ENCODE assay signal across 22 cellular contexts in the genomic region with DNA sequence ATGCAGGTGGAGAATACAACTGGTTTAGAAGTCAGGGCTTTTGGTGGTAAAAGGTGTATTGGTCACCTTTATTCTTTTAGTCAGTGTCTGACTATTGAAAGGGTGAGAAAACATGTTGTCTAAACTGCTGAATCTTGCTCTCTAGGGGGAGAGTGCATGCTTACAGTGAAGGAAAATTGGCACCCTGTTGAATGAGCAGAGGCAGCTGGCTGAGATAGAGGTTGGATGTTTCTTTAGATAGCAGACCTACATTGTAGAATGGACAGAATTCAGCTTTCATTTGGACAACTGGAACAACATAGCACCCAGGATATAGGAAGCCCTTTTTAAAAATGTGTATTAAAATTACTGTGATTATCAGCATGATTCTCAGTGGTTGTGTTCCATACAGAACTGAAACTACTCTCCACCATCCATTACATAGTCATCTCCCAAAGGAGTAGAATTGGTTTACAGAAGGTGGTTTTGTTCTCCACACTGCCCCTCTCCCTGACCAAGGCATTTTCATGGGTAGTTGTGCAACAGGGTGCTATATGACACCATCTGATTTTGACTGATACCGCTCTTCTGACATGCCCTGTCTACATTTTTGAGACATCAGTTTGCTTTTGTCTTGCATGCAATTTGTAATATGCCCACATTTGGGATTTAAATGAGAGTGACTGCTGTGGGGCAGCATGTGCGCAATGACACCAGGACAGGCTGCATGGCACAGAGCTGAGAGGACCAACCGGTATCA. TPM values are rescaled to one million over a fixed set of nuclear protein-coding genes. Genes with fewer than 3 reads are reported as not detected.
A peak's percentile ranks its signal among the peaks of the same experiment; 100 is the strongest.
DNase-seq lines count a peak whose midpoint lies in the region; ATAC-seq and TF ChIP-seq lines count a peak whose summit lies in the region.
"Had no signal": no experiment of that assay in that cellular context is flagged by ENCODE, and none has a peak within 500 bp of the region (broad histone marks: within the 10 kb centered on the region; RNA-seq: fewer than 3 reads in every experiment).

No MANE protein-coding gene starts in this region.

- H3F3A ChIP-seq in PC-3 (ENCODE audit: low read length, unreplicated experiment) = no peaks in the 10 kb centered on the region

- CTCF ChIA-PET in activated CD8-positive, alpha-beta memory T cell treated with anti-CD3 and anti-CD28 coated beads, Interleukin-2, amount 10 ng/mL, durations not matched to agents 7 days and 5 days (lab: Charles Lee) = interaction anchor here (1.0 kb wide), 1 partner anchor 15 kb away, joined by 3 read pairs; no protein-coding TSS in a partner anchor
- CTCF ChIA-PET in PC-3 (lab: Charles Lee) = no interaction called here

- H3K27ac ChIP-seq in PC-3 (ENCODE audit: low read length) (no peak overlapping the region), lower lobe of right lung (no peak overlapping the region)
- H3K27ac ChIP-seq: heart left ventricle, KMS-11, VCaP had no signal

- no peak for TF ChIP-seq CTCF in PC-3 (conservative IDR thresholded peaks at IDR 0.05; ENCODE audit: low read depth, low read length)
- TF ChIP-seq CTCF in lower lobe of right lung (IDR thresholded peaks at IDR 0.05) = no peak

- H2AFZ ChIP-seq in PC-3 (ENCODE audit: low read length) = no peak overlapping the region

- no peaks in the 10 kb centered on the region for H3K79me2 ChIP-seq in PC-3 (ENCODE audit: low read length)

- H3K4me1 Mint-ChIP-seq in activated CD8-positive, alpha-beta memory T cell treated with anti-CD3 and anti-CD28 coated beads, Interleukin-2, amount 10 ng/mL, durations not matched to agents 7 days and 5 days = peaks cover 62% of the 10 kb centered on the region
- peaks cover 17 to 27% of the 10 kb centered on the region in 2 donors for H3K4me1 Mint-ChIP-seq in stimulated activated naive B cell treated with anti-CD40 and anti-IgM and Interleukin-4, amounts not matched to agents 10 μg/mL and 1 μg/mL and 100 μg/mL, for 72 hours

- no TSS peak for BruUV-seq in PC-3 (replicated peaks; lab: Mats Ljungman, UMichigan)

- H4K20me1 ChIP-seq in PC-3 (ENCODE audit: low read length) = no peaks in the 10 kb centered on the region

- no peak overlapping the region for H3K4me3 ChIP-seq in PC-3 (ENCODE audit: low read length)
- no peak overlapping the region for H3K4me3 ChIP-seq in lower lobe of right lung
- H3K4me3 ChIP-seq: heart left ventricle had no signal

- H3K36me3 Mint-ChIP-seq in activated CD8-positive, alpha-beta memory T cell treated with anti-CD3 and anti-CD28 coated beads, Interleukin-2, amount 10 ng/mL, durations not matched to agents 7 days and 5 days = peaks cover 7% of the 10 kb centered on the region
- H3K36me3 Mint-ChIP-seq in stimulated activated naive B cell treated with anti-CD40 and anti-IgM and Interleukin-4, amounts not matched to agents 10 μg/mL and 1 μg/mL and 100 μg/mL, for 72 hours = no peaks in the 10 kb centered on the region

- no peak overlapping the region for H3K4me2 ChIP-seq in PC-3 (ENCODE audit: low read length)
- H3K4me2 ChIP-seq: KMS-11 had no signal

- peak; percentile 56 for DNase-seq in activated CD8-positive, alpha-beta memory T cell treated with anti-CD3 and anti-CD28 coated beads, Interleukin-2, amount 10 ng/mL, durations not matched to agents 7 days and 5 days
- DNase-seq in activated CD8-positive, alpha-beta memory T cell treated with anti-CD3 and anti-CD28 coated beads, Interleukin-2, amount 50 U/mL, for 4 hours = no peak
- no peak for DNase-seq in PC-3
- peak; percentile 32 for DNase-seq in stimulated activated naive B cell treated with anti-CD40 and anti-IgM and Interleukin-4, amounts not matched to agents 10 μg/mL and 1 μg/mL and 100 μg/mL, for 72 hours
- no peak for DNase-seq in lower lobe of right lung
- DNase-seq: activated CD8-positive, alpha-beta T cell treated with anti-CD3 and anti-CD28 coated beads, Interleukin-2, amount 10 ng/mL, durations not matched to agents 7 days and 5 days; amygdala; DMS53; endodermal cell; heart left ventricle; mesenchymal stem cell; NCI-H146; stimulated activated CD4-positive, alpha-beta T cell treated with anti-CD3 and anti-CD28 coated beads, Interleukin-15, amount 100 ng/mL, for 24 hours had no signal

- H3K4me3 Mint-ChIP-seq in activated CD8-positive, alpha-beta memory T cell treated with anti-CD3 and anti-CD28 coated beads, Interleukin-2, amount 10 ng/mL, durations not matched to agents 7 days and 5 days = no peak overlapping the region
- no peak overlapping the region for H3K4me3 Mint-ChIP-seq in stimulated activated naive B cell treated with anti-CD40 and anti-IgM and Interleukin-4, amounts not matched to agents 10 μg/mL and 1 μg/mL and 100 μg/mL, for 72 hours
- H3K4me3 Mint-ChIP-seq: activated CD8-positive, alpha-beta T cell treated with anti-CD3 and anti-CD28 coated beads, Interleukin-2, amount 10 ng/mL, durations not matched to agents 7 days and 5 days; CD14-positive monocyte; endodermal cell; neural crest cell had no signal

- H3K36me3 ChIP-seq in PC-3 (ENCODE audit: low read depth, low read length) = no peaks in the 10 kb centered on the region
- H3K36me3 ChIP-seq in lower lobe of right lung = peaks cover 5% of the 10 kb centered on the region
- H3K36me3 ChIP-seq: heart left ventricle had no signal

- POLR2A ChIA-PET in PC-3 (lab: Charles Lee; ENCODE audit: unreplicated experiment) = no interaction called here

- H3K27me3 ChIP-seq in PC-3 (ENCODE audit: low read length) (peaks cover 88% of the 10 kb centered on the region), lower lobe of right lung (ENCODE audit: low read depth) (peaks cover 9% of the 10 kb centered on the region)

- intact Hi-C loops in PC-3 (cut with micrococcal nuclease) = no loop called here
- intact Hi-C loops in lower lobe of right lung (cut with DNase I) = no loop called here

- H3K9me3 ChIP-seq in PC-3 (ENCODE audit: low read length) = no peaks in the 10 kb centered on the region
- H3K9me3 ChIP-seq in lower lobe of right lung = no peaks in the 10 kb centered on the region
- H3K9me3 ChIP-seq: heart left ventricle had no signal

- no peaks in the 10 kb centered on the region for H3K9me3 Mint-ChIP-seq in activated CD8-positive, alpha-beta memory T cell treated with anti-CD3 and anti-CD28 coated beads, Interleukin-2, amount 10 ng/mL, durations not matched to agents 7 days and 5 days (ENCODE audit: low read depth)
- H3K9me3 Mint-ChIP-seq in stimulated activated naive B cell treated with anti-CD40 and anti-IgM and Interleukin-4, amounts not matched to agents 10 μg/mL and 1 μg/mL and 100 μg/mL, for 72 hours = no peaks in the 10 kb centered on the region
- H3K9me3 Mint-ChIP-seq: activated T-helper 2 cell treated with anti-CD3 and anti-CD28 coated beads, Interferon-gamma antibody, Interleukin-2, Interleukin-4, amounts not matched to agents 10 μg/mL and 5 μg/mL and 100 μg/mL, durations not matched to agents 14 hours and 24 hours and 36 hours; endodermal cell; neural crest cell had no signal

- H3K4me1 ChIP-seq in PC-3 (ENCODE audit: insufficient read depth, low read length) = no peaks in the 10 kb centered on the region
- H3K4me1 ChIP-seq in lower lobe of right lung = no peaks in the 10 kb centered on the region

- no peak overlapping the region for H3K27ac Mint-ChIP-seq in activated CD8-positive, alpha-beta memory T cell treated with anti-CD3 and anti-CD28 coated beads, Interleukin-2, amount 10 ng/mL, durations not matched to agents 7 days and 5 days
- H3K27ac Mint-ChIP-seq in stimulated activated naive B cell treated with anti-CD40 and anti-IgM and Interleukin-4, amounts not matched to agents 10 μg/mL and 1 μg/mL and 100 μg/mL, for 72 hours = no peak overlapping the region
- H3K27ac Mint-ChIP-seq: activated CD8-positive, alpha-beta T cell treated with anti-CD3 and anti-CD28 coated beads, Interleukin-2, amount 10 ng/mL, durations not matched to agents 7 days and 5 days; activated T-helper 2 cell treated with anti-CD3 and anti-CD28 coated beads, Interferon-gamma antibody, Interleukin-2, Interleukin-4, amounts not matched to agents 10 μg/mL and 5 μg/mL and 100 μg/mL, durations not matched to agents 14 hours and 24 hours and 36 hours; endodermal cell had no signal

- no peaks in the 10 kb centered on the region for H3K9me2 ChIP-seq in PC-3 (replicated peaks; ENCODE audit: low read length)

- peak; percentile 44 for ATAC-seq in activated CD8-positive, alpha-beta memory T cell treated with anti-CD3 and anti-CD28 coated beads, Interleukin-2, amount 10 ng/mL, durations not matched to agents 7 days and 5 days
- ATAC-seq in HG03354 (IDR thresholded peaks at IDR 0.05; ENCODE audit: poor library complexity, severe bottlenecking, unreplicated experiment) (peak; percentile 72), PC-3 (0 out of 2 replicates have a peak, but pooled peaks have one; percentile 18), HG03175 (IDR thresholded peaks at IDR 0.05; ENCODE audit: unreplicated experiment) (no peak), HG03342 (IDR thresholded peaks at IDR 0.05; ENCODE audit: unreplicated experiment) (no peak), lower lobe of right lung (no peak)
- peak; percentile 93 to 94 for ATAC-seq in stimulated activated naive B cell treated with anti-CD40 and anti-IgM and Interleukin-4, amounts not matched to agents 10 μg/mL and 1 μg/mL and 100 μg/mL, for 72 hours (replicated peaks)
- ATAC-seq: activated CD8-positive, alpha-beta T cell treated with anti-CD3 and anti-CD28 coated beads, Interleukin-2, amount 10 ng/mL, durations not matched to agents 7 days and 5 days; HCT116; heart left ventricle had no signal

- no peak overlapping the region for H3K9ac ChIP-seq in PC-3 (ENCODE audit: low read length)
- H3K9ac ChIP-seq: KMS-11 had no signal

- H3K27me3 Mint-ChIP-seq in activated CD8-positive, alpha-beta memory T cell treated with anti-CD3 and anti-CD28 coated beads, Interleukin-2, amount 10 ng/mL, durations not matched to agents 7 days and 5 days = peaks cover 49% of the 10 kb centered on the region
- peaks cover 44 to 50% of the 10 kb centered on the region in 2 donors for H3K27me3 Mint-ChIP-seq in stimulated activated naive B cell treated with anti-CD40 and anti-IgM and Interleukin-4, amounts not matched to agents 10 μg/mL and 1 μg/mL and 100 μg/mL, for 72 hours

RNA-seq across cellular contexts. Expression of a gene that starts 16.2 kb away (rescaled TPM):
- total RNA-seq in activated CD8-positive, alpha-beta memory T cell treated with anti-CD3 and anti-CD28 coated beads, Interleukin-2, amount 10 ng/mL, durations not matched to agents 7 days and 5 days = 1 to 10 TPM in 1 of 2 experiments, under 1 TPM in 1; 0.61 to 4.5 TPM
- total RNA-seq in PC-3 (2014; rRNA removed) (0.17 and 0.26 TPM in 2 replicates), lower lobe of right lung (22.9 TPM)

Comparison
In these comparisons a context has a peak if more than half of its experiments do, and no peak if none do; other contexts are left out.
1. DNase-seq: peak in activated CD8-positive, alpha-beta memory T cell treated with anti-CD3 and anti-CD28 coated beads, Interleukin-2, amount 10 ng/mL, durations not matched to agents 7 days and 5 days (single experiment) and stimulated activated naive B cell treated with anti-CD40 and anti-IgM and Interleukin-4, amounts not matched to agents 10 μg/mL and 1 μg/mL and 100 μg/mL, for 72 hours (single experiment); none in activated CD8-positive, alpha-beta memory T cell treated with anti-CD3 and anti-CD28 coated beads, Interleukin-2, amount 50 U/mL, for 4 hours (single experiment), PC-3 (single experiment) and lower lobe of right lung (single experiment).
2. ATAC-seq: peak in activated CD8-positive, alpha-beta memory T cell treated with anti-CD3 and anti-CD28 coated beads, Interleukin-2, amount 10 ng/mL, durations not matched to agents 7 days and 5 days (single experiment), HG03354 (single experiment), PC-3 (single experiment) and stimulated activated naive B cell treated with anti-CD40 and anti-IgM and Interleukin-4, amounts not matched to agents 10 μg/mL and 1 μg/mL and 100 μg/mL, for 72 hours (2 of 2); none in HG03175 (single experiment), HG03342 (single experiment) and lower lobe of right lung (0 of 2).